In the genomic region with DNA sequence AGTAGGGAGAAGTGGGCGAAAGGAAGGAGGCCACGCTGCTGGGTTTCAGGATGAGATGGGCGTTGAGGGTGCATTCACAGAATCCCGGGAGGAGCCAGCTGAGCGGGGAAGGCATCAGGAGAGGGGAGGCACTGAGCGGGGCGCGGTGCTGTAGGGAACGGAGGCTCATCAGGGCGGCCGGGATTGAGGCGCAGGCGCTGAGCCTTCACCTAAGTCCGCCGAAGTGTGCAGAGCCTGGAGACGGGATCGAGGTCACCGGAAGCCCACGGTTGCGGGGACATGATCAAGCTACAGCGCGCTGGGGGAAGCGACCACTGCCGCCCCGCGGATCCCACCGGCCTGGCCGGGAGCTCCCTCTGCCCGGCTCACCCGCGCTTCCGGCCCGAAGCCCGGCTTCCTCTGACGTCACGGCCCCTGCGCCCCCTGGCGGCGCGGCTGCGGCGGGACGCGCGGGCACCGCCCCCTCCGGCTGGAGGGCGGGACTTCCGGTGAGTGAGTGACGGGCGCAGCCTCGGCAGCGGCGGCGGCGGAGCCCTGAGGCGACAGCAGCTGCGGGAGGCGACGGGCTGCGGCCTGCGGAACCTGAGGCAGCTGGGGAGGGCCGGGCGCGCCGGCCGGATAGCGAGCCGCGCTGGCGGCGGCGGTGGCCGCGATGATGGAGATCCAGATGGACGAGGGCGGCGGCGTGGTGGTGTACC, we compare ENCODE assay signal across 8 cellular contexts. TPM values are rescaled to one million over a fixed set of nuclear protein-coding genes. Genes with fewer than 3 reads are reported as not detected.
DNase-seq lines count a peak whose midpoint lies in the region; ATAC-seq, FAIRE-seq and TF ChIP-seq lines count a peak whose summit lies in the region.

A gene with protein sequence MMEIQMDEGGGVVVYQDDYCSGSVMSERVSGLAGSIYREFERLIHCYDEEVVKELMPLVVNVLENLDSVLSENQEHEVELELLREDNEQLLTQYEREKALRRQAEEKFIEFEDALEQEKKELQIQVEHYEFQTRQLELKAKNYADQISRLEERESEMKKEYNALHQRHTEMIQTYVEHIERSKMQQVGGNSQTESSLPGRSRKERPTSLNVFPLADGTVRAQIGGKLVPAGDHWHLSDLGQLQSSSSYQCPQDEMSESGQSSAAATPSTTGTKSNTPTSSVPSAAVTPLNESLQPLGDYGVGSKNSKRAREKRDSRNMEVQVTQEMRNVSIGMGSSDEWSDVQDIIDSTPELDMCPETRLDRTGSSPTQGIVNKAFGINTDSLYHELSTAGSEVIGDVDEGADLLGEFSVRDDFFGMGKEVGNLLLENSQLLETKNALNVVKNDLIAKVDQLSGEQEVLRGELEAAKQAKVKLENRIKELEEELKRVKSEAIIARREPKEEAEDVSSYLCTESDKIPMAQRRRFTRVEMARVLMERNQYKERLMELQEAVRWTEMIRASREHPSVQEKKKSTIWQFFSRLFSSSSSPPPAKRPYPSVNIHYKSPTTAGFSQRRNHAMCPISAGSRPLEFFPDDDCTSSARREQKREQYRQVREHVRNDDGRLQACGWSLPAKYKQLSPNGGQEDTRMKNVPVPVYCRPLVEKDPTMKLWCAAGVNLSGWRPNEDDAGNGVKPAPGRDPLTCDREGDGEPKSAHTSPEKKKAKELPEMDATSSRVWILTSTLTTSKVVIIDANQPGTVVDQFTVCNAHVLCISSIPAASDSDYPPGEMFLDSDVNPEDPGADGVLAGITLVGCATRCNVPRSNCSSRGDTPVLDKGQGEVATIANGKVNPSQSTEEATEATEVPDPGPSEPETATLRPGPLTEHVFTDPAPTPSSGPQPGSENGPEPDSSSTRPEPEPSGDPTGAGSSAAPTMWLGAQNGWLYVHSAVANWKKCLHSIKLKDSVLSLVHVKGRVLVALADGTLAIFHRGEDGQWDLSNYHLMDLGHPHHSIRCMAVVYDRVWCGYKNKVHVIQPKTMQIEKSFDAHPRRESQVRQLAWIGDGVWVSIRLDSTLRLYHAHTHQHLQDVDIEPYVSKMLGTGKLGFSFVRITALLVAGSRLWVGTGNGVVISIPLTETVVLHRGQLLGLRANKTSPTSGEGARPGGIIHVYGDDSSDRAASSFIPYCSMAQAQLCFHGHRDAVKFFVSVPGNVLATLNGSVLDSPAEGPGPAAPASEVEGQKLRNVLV (N-terminal part only) (plus strand): TSS at position 508 of the 698 bp plus-strand sequence. CDS start 145 bp downstream, at position 653.

- H3K4me1 Mint-ChIP-seq in activated CD4-positive, alpha-beta T cell treated with anti-CD3 and anti-CD28 coated beads, Interleukin-2, amount 10 ng/mL, durations not matched to agents 24 days and 14 days: peaks cover 27% of the 10 kb centered on the region

- H3K4me1 ChIP-seq in BLaER1 (peaks cover 50% of the 10 kb centered on the region), left lung (peaks cover 15 to 34% of the 10 kb centered on the region in 2 donors)

- H3K27ac ChIP-seq in BLaER1 (peak within 1 kb of the TSS; percentile 88), left lung (peak within 1 kb of the TSS; percentile 89 to 96)

- H3K36me3 Mint-ChIP-seq in activated CD4-positive, alpha-beta T cell treated with anti-CD3 and anti-CD28 coated beads, Interleukin-2, amount 10 ng/mL, durations not matched to agents 24 days and 14 days (ENCODE audit: low read depth): peaks cover 19% of the 10 kb centered on the region

- peaks cover 47% of the 10 kb centered on the region for H4K20me1 ChIP-seq in BLaER1

- H3K9me3 ChIP-seq in BLaER1: no peaks in the 10 kb centered on the region
- no peaks in the 10 kb centered on the region for H3K9me3 ChIP-seq in left lung

- H3K27me3 ChIP-seq in BLaER1: no peaks in the 10 kb centered on the region
- no peaks in the 10 kb centered on the region for H3K27me3 ChIP-seq in left lung

- H3K36me3 ChIP-seq in BLaER1: peaks cover 54% of the 10 kb centered on the region
- H3K36me3 ChIP-seq in left lung: peaks cover 0 to 25% of the 10 kb centered on the region in 2 donors

- intact Hi-C loops in activated CD4-positive, alpha-beta T cell treated with anti-CD3 and anti-CD28 coated beads, Interleukin-2, amount 10 ng/mL, durations not matched to agents 24 days and 14 days (cut with micrococcal nuclease): loop anchor here (1.0 to 5.0 kb wide), 5 partner anchors 28 to 363 kb away; partner anchors contain the start of genes CRAMP1, EME2, IFT140 and JPT2
- intact Hi-C loops in left lung (cut with DNase I): no loop called here

- H3K9ac ChIP-seq in BLaER1: peak within 1 kb of the TSS; percentile 96

- peak within 1 kb of the TSS; percentile 99 for H3K4me3 Mint-ChIP-seq in activated CD4-positive, alpha-beta T cell treated with anti-CD3 and anti-CD28 coated beads, Interleukin-2, amount 10 ng/mL, durations not matched to agents 24 days and 14 days

- peak within 1 kb of the TSS; percentile 97 for H3K27ac Mint-ChIP-seq in activated CD4-positive, alpha-beta T cell treated with anti-CD3 and anti-CD28 coated beads, Interleukin-2, amount 10 ng/mL, durations not matched to agents 24 days and 14 days

- H3K9me3 Mint-ChIP-seq in activated CD4-positive, alpha-beta T cell treated with anti-CD3 and anti-CD28 coated beads, Interleukin-2, amount 10 ng/mL, durations not matched to agents 24 days and 14 days: no peaks in the 10 kb centered on the region

- H3K4me2 ChIP-seq in BLaER1: peak within 1 kb of the TSS; percentile 95

- DNase-seq in GM19239 (ENCODE audit: insufficient read length, low spot score): peak; percentile 98
- peak; percentile 66 for DNase-seq in NCI-H510A treated with DMSO at 0.1 percent for 48 hours (lab: John Stamatoyannopoulos, UW)
- peak; percentile 100 for DNase-seq in activated CD4-positive, alpha-beta T cell treated with anti-CD3 and anti-CD28 coated beads, Interleukin-2, amount 10 ng/mL, durations not matched to agents 24 days and 14 days
- DNase-seq in cortex of kidney (lab: John Stamatoyannopoulos, UW): peak; percentile 96
- DNase-seq in left lung: peak; percentile 92 to 98
- DNase-seq in stimulated activated CD4-positive, alpha-beta T cell treated with anti-CD3 and anti-CD28 coated beads, Interleukin-2, amount 100 ng/mL, for 4 hours (ENCODE audit: low read depth): peak; percentile 88

- ATAC-seq in HG03442 (IDR thresholded peaks at IDR 0.05; ENCODE audit: unreplicated experiment) (peak; percentile 80), left lung (peak; percentile 93)

- no peaks in the 10 kb centered on the region for H3K27me3 Mint-ChIP-seq in activated CD4-positive, alpha-beta T cell treated with anti-CD3 and anti-CD28 coated beads, Interleukin-2, amount 10 ng/mL, durations not matched to agents 24 days and 14 days

- peak; percentile 98 to 100 for TF ChIP-seq CTCF in left lung (IDR thresholded peaks at IDR 0.05)

- FAIRE-seq in GM19239 (lab: Jason Lieb, UNC): peak; percentile 90

- H3K4me3 ChIP-seq in BLaER1 (peak within 1 kb of the TSS; percentile 97), left lung (peak within 1 kb of the TSS; percentile 75 to 91)

RNA-seq across cellular contexts. Expression of the gene that starts here (rescaled TPM):
- 78.2 and 80.2 TPM in 2 replicates for total RNA-seq in activated CD4-positive, alpha-beta T cell treated with anti-CD3 and anti-CD28 coated beads, Interleukin-2, amount 10 ng/mL, durations not matched to agents 24 days and 14 days
- total RNA-seq in left lung: 10 to 100 TPM; 51.7 to 66.0 TPM

Comparison
In these comparisons a context has a peak if more than half of its experiments do, and no peak if none do; other contexts are left out.
1. Peak in every context shown above with its lines: DNase-seq, ATAC-seq, H3K4me3 ChIP-seq and H3K27ac ChIP-seq.